ENCODE assay signal across 9 cellular contexts in genomic region chr1:228108055-228108690, GRCh38. TPM values are rescaled to one million over a fixed set of nuclear protein-coding genes. Genes with fewer than 3 reads are reported as not detected.
DNase-seq lines count a peak whose midpoint lies in the region; ATAC-seq, FAIRE-seq and TF ChIP-seq lines count a peak whose summit lies in the region.
"Had no signal": no experiment of that assay in that cellular context is flagged by ENCODE, and none has a peak within 500 bp of the region (broad histone marks: within the 10 kb centered on the region; RNA-seq: fewer than 3 reads in every experiment).

No MANE protein-coding gene starts in this region.

- H3K4me3 ChIP-seq in A549 (peak overlapping the region; percentile 98), HUES64 (ENCODE audit: low read length) (peak overlapping the region; percentile 87), body of pancreas (peak overlapping the region in 1 of 2 donors; percentile 77), mononuclear cell (ENCODE audit: low read length) (peak overlapping the region; percentile 63)

- H3K4me1 ChIP-seq in A549: peaks cover 15% of the 10 kb centered on the region
- 0 out of 2 replicates have a peak, but pooled peaks cover 5% of the 10 kb centered on the region for H3K4me1 ChIP-seq in HUES64 (ENCODE audit: insufficient read depth, low read length)
- peaks cover 43% of the 10 kb centered on the region for H3K4me1 ChIP-seq in body of pancreas
- H3K4me1 ChIP-seq in mononuclear cell (ENCODE audit: insufficient read depth, low read length): peaks cover 37% of the 10 kb centered on the region

- no peak for FAIRE-seq in A549 (lab: Jason Lieb, UNC)

- TF ChIP-seq RAD21 in A549 (conservative IDR thresholded peaks at IDR 0.05 in 1 of 2, IDR thresholded peaks at IDR 0.05 in 1 of 2): no peak

- POLR2A ChIA-PET in A549 (lab: Yijun Ruan, JAX): no interaction called here

- 75% methylated on average over 9 of the region's 11 CpGs for WGBS in A549 (ENCODE audit: missing lambda C conversion rate)
- 89% methylated on average over 11 of the region's 11 CpGs for WGBS in HUES64
- WGBS in body of pancreas, 2 donors: 52 to 68% methylated on average over 11 of the region's 11 CpGs

- peaks cover 13% of the 10 kb centered on the region for H3K27me3 ChIP-seq in HUES64 (ENCODE audit: insufficient read depth, low read length)
- no peaks in the 10 kb centered on the region for H3K27me3 ChIP-seq in body of pancreas
- H3K27me3 ChIP-seq in mononuclear cell (ENCODE audit: insufficient read depth, low read length): no peaks in the 10 kb centered on the region

- intact Hi-C loops in body of pancreas (cut with DNase I): no loop called here

- no peaks in the 10 kb centered on the region for H3K9me3 ChIP-seq in A549
- H3K9me3 ChIP-seq in HUES64 (ENCODE audit: insufficient read depth, low read depth, low read length): no peaks in the 10 kb centered on the region
- H3K9me3 ChIP-seq in body of pancreas: no peaks in the 10 kb centered on the region
- H3K9me3 ChIP-seq in mononuclear cell (ENCODE audit: low read depth, low read length): no peaks in the 10 kb centered on the region

- H3K4me2 ChIP-seq in A549: peak overlapping the region; percentile 95

- no peak for TF ChIP-seq CTCF in A549 (IDR thresholded peaks at IDR 0.05)
- TF ChIP-seq CTCF in body of pancreas (IDR thresholded peaks at IDR 0.05): no peak

- TF ChIP-seq POLR2A in A549 (IDR thresholded peaks at IDR 0.05; ENCODE audit: low read length) (no peak), body of pancreas (IDR thresholded peaks at IDR 0.05) (no peak)

- H3K36me3 ChIP-seq in HUES64 (ENCODE audit: insufficient read depth, low read length) (peaks cover 16% of the 10 kb centered on the region), body of pancreas (replicated peaks in 1 of 2; ENCODE audit: insufficient read depth in 1 of 2, low read depth in 2 of 2) (peaks cover 0 to 4% of the 10 kb centered on the region in 2 donors)

- DNase-seq in A549 (ENCODE audit: low read depth in 1 of 2, low spot score in 1 of 2): no peak
- DNase-seq in body of pancreas: no peak
- no peak for DNase-seq in germinal center (ENCODE audit: low spot score)
- no peak for DNase-seq in NCI-H187 treated with DMSO at 0.1 percent for 48 hours (lab: John Stamatoyannopoulos, UW)
- no peak for DNase-seq in NCI-H1436 (lab: John Stamatoyannopoulos, UW)
- DNase-seq: SHP77 had no signal

- peak overlapping the region; percentile 84; the same call in 1 of the 2 replicates for H3K9ac ChIP-seq in HUES64 (ENCODE audit: low read depth, low read length)

- CTCF ChIA-PET in A549 (lab: Yijun Ruan, JAX): interaction anchor here (0.6 to 1.8 kb wide), 6 partner anchors 15 to 109 kb away, joined by 3 to 4 read pairs (median 3); partner anchors contain the start of gene ARF1

- ATAC-seq in A549: no peak
- ATAC-seq in body of pancreas: no peak
- no peak for ATAC-seq in GM21717 (IDR thresholded peaks at IDR 0.05; ENCODE audit: unreplicated experiment)

- H3K27ac ChIP-seq in A549: peak overlapping the region; percentile 90 to 94
- no peak overlapping the region for H3K27ac ChIP-seq in HUES64 (ENCODE audit: low read depth, low read length)
- peak overlapping the region in 3 of 4 donors; percentile 84 to 93 (median 93) for H3K27ac ChIP-seq in body of pancreas

- TF ChIP-seq EP300 in A549 (IDR thresholded peaks at IDR 0.05): no peak

TF ChIP-seq in A549, 52 proteins besides CTCF, POLR2A, EP300 and RAD21:
- TF ChIP-seq HDAC2 (IDR thresholded peaks at IDR 0.05) (no peak), SREBF2 (IDR thresholded peaks at IDR 0.05) (no peak), PHF8 (IDR thresholded peaks at IDR 0.05; ENCODE audit: borderline replicate concordance, low read depth) (no peak), RARB (CRISPR knock-in tag; IDR thresholded peaks at IDR 0.05) (no peak), EHF (CRISPR knock-in tag; IDR thresholded peaks at IDR 0.05) (no peak), HES2 (IDR thresholded peaks at IDR 0.05) (no peak), SMC3 (IDR thresholded peaks at IDR 0.05) (no peak), EHMT2 (IDR thresholded peaks at IDR 0.05; ENCODE audit: low read depth) (no peak), E2F6 (IDR thresholded peaks at IDR 0.05; ENCODE audit: borderline replicate concordance, low read depth) (no peak), NR3C1 (IDR thresholded peaks at IDR 0.05) (no peak), KDM1A (IDR thresholded peaks at IDR 0.05; ENCODE audit: low read depth) (no peak), CEBPB (IDR thresholded peaks at IDR 0.05) (no peak), HMGXB4 (CRISPR knock-in tag; IDR thresholded peaks at IDR 0.05; ENCODE audit: borderline replicate concordance) (no peak)

RNA-seq across cellular contexts. Expression of gene MRPL55, which starts 0.9 kb away (rescaled TPM):
- polyA plus RNA-seq in A549 (2011; rRNA removed) (54.2 and 59.7 TPM in 2 replicates), A549 (2017; fragmentation: RNase III; extraction: RNeasy Plus Mini Kit Qiagen cat#74134 plus additional on column Dnase treatment) (74.2 to 80.0 TPM (median 75.6 TPM) in 3 replicates)
- 174 and 197 TPM in 2 replicates for polyA plus RNA-seq in A549 (2012; cell fraction: cytosol; rRNA removed)
- polyA plus RNA-seq in A549 (2012; cell fraction: nucleus; rRNA removed): 155 and 261 TPM in 2 replicates
- 26.8 and 28.5 TPM in 2 replicates for polyA minus RNA-seq in A549 (2011; rRNA and poly(A)+ RNA removed)
- 47.5 TPM for polyA plus RNA-seq in HUES64 (2013, experiment 1 of 2)
- 53.4 TPM for polyA plus RNA-seq in HUES64 (2013, experiment 2 of 2)
- total RNA-seq in body of pancreas (10 to 100 TPM; 65.9 to 68.7 TPM), mononuclear cell (44.4 TPM)

RNA-seq across cellular contexts. Expression of gene C1orf35, which starts 5.0 kb away (rescaled TPM):
- polyA plus RNA-seq in A549 (2011; rRNA removed) (8.2 and 9.8 TPM in 2 replicates), A549 (2017; fragmentation: RNase III; extraction: RNeasy Plus Mini Kit Qiagen cat#74134 plus additional on column Dnase treatment) (27.3 to 29.0 TPM (median 28.9 TPM) in 3 replicates)
- polyA plus RNA-seq in A549 (2012; cell fraction: cytosol; rRNA removed): 43.1 and 47.3 TPM in 2 replicates
- polyA plus RNA-seq in A549 (2012; cell fraction: nucleus; rRNA removed): 85.5 and 97.7 TPM in 2 replicates
- polyA minus RNA-seq in A549 (2011; rRNA and poly(A)+ RNA removed): 0.99 and 1.6 TPM in 2 replicates
- polyA plus RNA-seq in HUES64 (2013, experiment 1 of 2): 21.1 TPM
- polyA plus RNA-seq in HUES64 (2013, experiment 2 of 2): 18.2 TPM
- total RNA-seq in body of pancreas (10 to 100 TPM; 10.9 to 71.2 TPM), mononuclear cell (6.1 TPM)

RNA-seq across cellular contexts. Expression of gene ARF1, which starts 25.7 kb away (rescaled TPM):
- polyA plus RNA-seq in A549 (2011; rRNA removed) (333 and 376 TPM in 2 replicates), A549 (2017; fragmentation: RNase III; extraction: RNeasy Plus Mini Kit Qiagen cat#74134 plus additional on column Dnase treatment) (297 to 313 TPM (median 308 TPM) in 3 replicates)
- polyA plus RNA-seq in A549 (2012; cell fraction: cytosol; rRNA removed): 669 and 696 TPM in 2 replicates
- 541 and 746 TPM in 2 replicates for polyA plus RNA-seq in A549 (2012; cell fraction: nucleus; rRNA removed)
- 582 and 626 TPM in 2 replicates for polyA minus RNA-seq in A549 (2011; rRNA and poly(A)+ RNA removed)
- polyA plus RNA-seq in HUES64 (2013, experiment 1 of 2): 237 TPM
- 240 TPM for polyA plus RNA-seq in HUES64 (2013, experiment 2 of 2)
- total RNA-seq in body of pancreas (100 to 1,000 TPM; 158 to 203 TPM), mononuclear cell (218 TPM)

RNA-seq across cellular contexts. Expression of gene GUK1, which starts 31.9 kb away (rescaled TPM):
- polyA plus RNA-seq in A549 (2011; rRNA removed) (65.2 and 88.9 TPM in 2 replicates), A549 (2017; fragmentation: RNase III; extraction: RNeasy Plus Mini Kit Qiagen cat#74134 plus additional on column Dnase treatment) (106 to 109 TPM (median 107 TPM) in 3 replicates)
- 267 and 296 TPM in 2 replicates for polyA plus RNA-seq in A549 (2012; cell fraction: cytosol; rRNA removed)
- 225 and 294 TPM in 2 replicates for polyA plus RNA-seq in A549 (2012; cell fraction: nucleus; rRNA removed)
- 32.6 and 39.4 TPM in 2 replicates for polyA minus RNA-seq in A549 (2011; rRNA and poly(A)+ RNA removed)
- 85.7 TPM for polyA plus RNA-seq in HUES64 (2013, experiment 1 of 2)
- polyA plus RNA-seq in HUES64 (2013, experiment 2 of 2): 83.2 TPM
- total RNA-seq in body of pancreas (100 to 1,000 TPM; 210 to 216 TPM), mononuclear cell (190 TPM)

RNA-seq across cellular contexts. Expression of gene GJC2, which starts 41.6 kb away (rescaled TPM):
- polyA plus RNA-seq in A549 (2011; rRNA removed) (0.09 and 0.12 TPM in 2 replicates), A549 (2017; fragmentation: RNase III; extraction: RNeasy Plus Mini Kit Qiagen cat#74134 plus additional on column Dnase treatment) (0.37 to 0.48 TPM (median 0.40 TPM) in 3 replicates)
- 0.30 and 0.36 TPM in 2 replicates for polyA plus RNA-seq in A549 (2012; cell fraction: cytosol; rRNA removed)
- 0.32 and 1.1 TPM in 2 replicates for polyA plus RNA-seq in A549 (2012; cell fraction: nucleus; rRNA removed)
- polyA minus RNA-seq in A549 (2011; rRNA and poly(A)+ RNA removed): 0.12 and 0.34 TPM in 2 replicates
- 0.35 TPM for polyA plus RNA-seq in HUES64 (2013, experiment 1 of 2)
- polyA plus RNA-seq in HUES64 (2013, experiment 2 of 2): 0.38 TPM
- total RNA-seq in body of pancreas (1 to 10 TPM in 1 of 2 donors, under 1 TPM in 1; 0.33 to 1.6 TPM), mononuclear cell (0.84 TPM)
